ENCODE assay signal across 30 cellular contexts in the genomic region with DNA sequence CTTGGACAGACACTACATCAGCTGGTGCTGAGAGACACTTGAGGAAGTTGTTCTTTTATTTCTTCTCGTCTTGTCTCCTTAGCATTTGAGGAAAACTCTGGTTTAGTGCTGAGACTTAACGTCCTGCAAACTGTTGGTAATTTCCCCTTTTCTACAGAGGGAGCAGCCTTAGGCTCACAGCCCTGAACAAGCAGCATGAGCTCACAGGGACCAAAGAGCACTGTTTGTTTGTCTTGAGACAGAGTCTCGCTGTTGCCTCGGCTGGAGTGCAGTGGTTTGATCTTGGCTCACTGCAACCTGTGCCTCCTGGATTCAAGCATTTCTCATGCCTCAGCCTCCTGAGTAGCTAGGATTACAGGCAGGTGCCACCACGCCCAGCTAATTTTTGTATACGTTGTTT. TPM values are rescaled to one million over a fixed set of nuclear protein-coding genes. Genes with fewer than 3 reads are reported as not detected.
"Had no signal": no experiment of that assay in that cellular context is flagged by ENCODE, and none has a peak within 500 bp of the region (broad histone marks: within the 10 kb centered on the region; RNA-seq: fewer than 3 reads in every experiment).

No MANE protein-coding gene starts in this region.

- H3K27me3 ChIP-seq: ascending aorta, cardiac muscle cell had no signal

- ATAC-seq: activated CD4-positive, alpha-beta T cell treated with anti-CD3 and anti-CD28 coated beads for 36 hours; activated CD8-positive, alpha-beta memory T cell treated with anti-CD3 and anti-CD28 coated beads, Interleukin-2, amount 10 ng/mL, durations not matched to agents 7 days and 5 days; activated CD8-positive, alpha-beta T cell treated with anti-CD3 and anti-CD28 coated beads, Interleukin-2, amount 10 ng/mL, durations not matched to agents 7 days and 5 days; activated naive CD8-positive, alpha-beta T cell treated with anti-CD3 and anti-CD28 coated beads, Interleukin-2, amount 50 U/mL, for 24 hours; T-cell; T-helper 17 cell had no signal

- H3K4me3 ChIP-seq: ascending aorta, cardiac muscle cell had no signal

- DNase-seq: activated B cell treated with CpG ODN at 0.5 μM for 24 hours; activated CD4-positive, alpha-beta memory T cell treated with anti-CD3 and anti-CD28 coated beads, Interleukin-2, amount 10 ng/mL, durations not matched to agents 7 days and 5 days; activated CD4-positive, alpha-beta T cell treated with anti-CD3 and anti-CD28 coated beads for 1 hour; activated CD4-positive, alpha-beta T cell treated with anti-CD3 and anti-CD28 coated beads for 36 hours; activated CD4-positive, alpha-beta T cell treated with anti-CD3 and anti-CD28 coated beads for 48 hours; activated CD4-positive, alpha-beta T cell treated with anti-CD3 and anti-CD28 coated beads, Interleukin-2, amount 10 ng/mL, durations not matched to agents 7 days and 5 days; activated CD4-positive, alpha-beta T cell treated with anti-CD3 and anti-CD28 coated beads, Interleukin-2, amount 50 U/mL, for 48 hours; activated CD8-positive, alpha-beta memory T cell treated with anti-CD3 and anti-CD28 coated beads for 24 hours; activated CD8-positive, alpha-beta memory T cell treated with anti-CD3 and anti-CD28 coated beads, Interleukin-2, amount 10 ng/mL, durations not matched to agents 7 days and 5 days; activated CD8-positive, alpha-beta memory T cell treated with anti-CD3 and anti-CD28 coated beads, Interleukin-2, amount 50 U/mL, for 48 hours; activated CD8-positive, alpha-beta T cell treated with anti-CD3 and anti-CD28 coated beads, Interleukin-2, amount 10 ng/mL, durations not matched to agents 7 days and 5 days; activated effector memory CD4-positive, alpha-beta T cell treated with Interleukin-2 at 50 U/mL for 16 hours; activated gamma-delta T cell; activated naive CD4-positive, alpha-beta T cell treated with anti-CD3 and anti-CD28 coated beads, Interleukin-2, amount 10 ng/mL, durations not matched to agents 7 days and 5 days; activated naive CD4-positive, alpha-beta T cell treated with Interleukin-2 at 50 U/mL for 16 hours; activated naive CD8-positive, alpha-beta T cell treated with anti-CD3 and anti-CD28 coated beads, Interleukin-2, amount 10 ng/mL, durations not matched to agents 7 days and 5 days; activated naive CD8-positive, alpha-beta T cell treated with anti-CD3 and anti-CD28 coated beads, Interleukin-2, amount 50 U/mL, for 24 hours; activated T-cell treated with anti-CD3 and anti-CD28 coated beads, Interleukin-2, amount 50 U/mL, for 24 hours; activated T-cell treated with anti-CD3 and anti-CD28 coated beads, Interleukin-2, amount 50 U/mL, for 48 hours; amygdala; anterior cingulate cortex; central memory CD4-positive, alpha-beta T cell; T-cell; T-helper 17 cell had no signal

- H3K27ac ChIP-seq: ascending aorta, cardiac muscle cell, VCaP had no signal

- FAIRE-seq: bronchial epithelial cell, TTC549 had no signal

RNA-seq across cellular contexts. Expression of gene AURKC, which starts 15.1 kb away (rescaled TPM):
- total RNA-seq: activated T-helper 2 cell treated with anti-CD3 and anti-CD28 coated beads, Interferon-gamma antibody, Interleukin-2, Interleukin-4, amounts not matched to agents 10 μg/mL and 5 μg/mL and 100 μg/mL, durations not matched to agents 14 hours and 24 hours and 36 hours; ascending aorta had no signal
- polyA plus RNA-seq: cardiac muscle cell had no signal
